Comparison of ENCODE assay signal across 19 cellular contexts in genomic region chr14:90682615-90683014, GRCh38.
"Had no signal": no experiment of that assay in that cellular context is flagged by ENCODE, and none has a peak within 500 bp of the region (broad histone marks: within the 10 kb centered on the region; RNA-seq: fewer than 3 reads in every experiment).

No MANE protein-coding gene starts in this region.

- ATAC-seq: right cardiac atrium; stimulated activated memory B cell treated with anti-CD40 and anti-IgM and Interleukin-4, amounts not matched to agents 10 μg/mL and 1 μg/mL and 100 μg/mL, for 72 hours; stimulated activated naive CD8-positive, alpha-beta T cell treated with anti-CD3 and anti-CD28 coated beads, Interleukin-15, amount 100 ng/mL, for 72 hours had no signal

- H3K27ac ChIP-seq: esophagus muscularis mucosa, hepatocyte, ovary, thoracic aorta, transverse colon had no signal

- H3K4me3 ChIP-seq: dorsolateral prefrontal cortex, esophagus muscularis mucosa, hepatocyte, ovary, smooth muscle cell, thoracic aorta, transverse colon had no signal

- H3K4me1 Mint-ChIP-seq: stimulated activated memory B cell treated with anti-CD40 and anti-IgM and Interleukin-4, amounts not matched to agents 10 μg/mL and 1 μg/mL and 100 μg/mL, for 72 hours had no signal

- H3K36me3 ChIP-seq: ovary, thoracic aorta, transverse colon had no signal

- H3K9me3 ChIP-seq: esophagus muscularis mucosa, ovary, thoracic aorta, transverse colon had no signal

- H3K27me3 ChIP-seq: dorsolateral prefrontal cortex, esophagus muscularis mucosa, hepatocyte, ovary, transverse colon had no signal

- H3K9me3 Mint-ChIP-seq: central memory CD8-positive, alpha-beta T cell; naive thymus-derived CD4-positive, alpha-beta T cell; nephron progenitor cell; stimulated activated memory B cell treated with anti-CD40 and anti-IgM and Interleukin-4, amounts not matched to agents 10 μg/mL and 1 μg/mL and 100 μg/mL, for 72 hours; stimulated activated naive CD8-positive, alpha-beta T cell treated with anti-CD3 and anti-CD28 coated beads, Interleukin-15, amount 100 ng/mL, for 72 hours had no signal

- H3K27me3 Mint-ChIP-seq: central memory CD8-positive, alpha-beta T cell; stimulated activated memory B cell treated with anti-CD40 and anti-IgM and Interleukin-4, amounts not matched to agents 10 μg/mL and 1 μg/mL and 100 μg/mL, for 72 hours; stimulated activated naive CD8-positive, alpha-beta T cell treated with anti-CD3 and anti-CD28 coated beads, Interleukin-15, amount 100 ng/mL, for 72 hours had no signal

- H3K36me3 Mint-ChIP-seq: stimulated activated memory B cell treated with anti-CD40 and anti-IgM and Interleukin-4, amounts not matched to agents 10 μg/mL and 1 μg/mL and 100 μg/mL, for 72 hours had no signal

- H3K4me3 Mint-ChIP-seq: central memory CD8-positive, alpha-beta T cell; naive thymus-derived CD4-positive, alpha-beta T cell; nephron progenitor cell; stimulated activated memory B cell treated with anti-CD40 and anti-IgM and Interleukin-4, amounts not matched to agents 10 μg/mL and 1 μg/mL and 100 μg/mL, for 72 hours; stimulated activated naive CD8-positive, alpha-beta T cell treated with anti-CD3 and anti-CD28 coated beads, Interleukin-15, amount 100 ng/mL, for 72 hours had no signal

- H3K27ac Mint-ChIP-seq: naive thymus-derived CD4-positive, alpha-beta T cell; nephron progenitor cell; stimulated activated memory B cell treated with anti-CD40 and anti-IgM and Interleukin-4, amounts not matched to agents 10 μg/mL and 1 μg/mL and 100 μg/mL, for 72 hours; stimulated activated naive CD8-positive, alpha-beta T cell treated with anti-CD3 and anti-CD28 coated beads, Interleukin-15, amount 100 ng/mL, for 72 hours had no signal

- DNase-seq: cortex of kidney; dorsolateral prefrontal cortex; effector CD8-positive, alpha-beta T cell; foreskin fibroblast; head of caudate nucleus; mesendoderm; naive thymus-derived CD4-positive, alpha-beta T cell; nephron progenitor cell; ovary; right cardiac atrium; stimulated activated CD4-positive, alpha-beta T cell treated with anti-CD3 and anti-CD28 coated beads, Interleukin-4, amount 100 ng/mL, for 1 hour; stimulated activated naive CD8-positive, alpha-beta T cell treated with anti-CD3 and anti-CD28 coated beads, Interleukin-15, amount 100 ng/mL, for 72 hours; transverse colon had no signal
